ENCODE assay signal across 14 cellular contexts in the genomic region with DNA sequence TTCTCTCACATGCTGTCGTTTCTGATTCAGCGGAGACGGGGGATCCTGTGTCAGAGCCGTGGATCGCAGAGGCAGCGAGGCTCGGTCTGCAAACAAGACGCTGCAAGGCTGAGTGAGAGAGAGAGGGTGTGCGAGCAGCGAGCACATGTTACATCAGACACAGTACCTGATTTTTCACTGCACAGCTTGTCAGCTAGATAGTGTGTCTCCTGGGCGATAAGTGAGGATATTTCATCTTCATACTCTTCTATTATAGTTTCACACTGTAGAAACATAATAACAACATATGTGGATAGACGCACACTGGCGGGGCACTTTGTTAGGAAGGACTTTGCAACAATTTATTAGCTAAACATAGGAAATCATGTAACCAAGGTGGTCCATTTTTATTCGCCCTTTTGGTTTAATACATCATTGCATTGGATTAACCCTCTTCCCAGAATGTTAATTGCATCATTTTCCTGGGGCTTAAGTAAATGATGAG. TPM values are rescaled to one million over a fixed set of nuclear protein-coding genes. Genes with fewer than 3 reads are reported as not detected.
DNase-seq lines count a peak whose midpoint lies in the region; ATAC-seq, FAIRE-seq and TF ChIP-seq lines count a peak whose summit lies in the region.
"Had no signal": no experiment of that assay in that cellular context is flagged by ENCODE, and none has a peak within 500 bp of the region (broad histone marks: within the 10 kb centered on the region; RNA-seq: fewer than 3 reads in every experiment).

No MANE protein-coding gene starts in this region.

- H3K4me3 ChIP-seq in GM23338, result peak overlapping the region; percentile 12; the same call in 1 of the 2 replicates
- H3K4me3 ChIP-seq in kidney (ENCODE audit: low read length in 2 of 2), result no peak overlapping the region
- H3K4me3 ChIP-seq in trophoblast cell (ENCODE audit: low read depth, low read length), result no peak overlapping the region
- H3K4me3 ChIP-seq in ovary, result no peak overlapping the region
- H3K4me3 ChIP-seq: colonic mucosa, transverse colon had no signal

- TF ChIP-seq EP300 in ovary (IDR thresholded peaks at IDR 0.05), result no peak

- intact Hi-C loops in kidney (cut with DNase I) (no loop called here), ovary (cut with DNase I) (no loop called here)

- H4K12ac ChIP-seq in trophoblast cell (ENCODE audit: low read depth, low read length), result no peak overlapping the region

- H3K14ac ChIP-seq in trophoblast cell (ENCODE audit: low read length), result no peak overlapping the region

- no peaks in the 10 kb centered on the region for H3K79me1 ChIP-seq in trophoblast cell (ENCODE audit: low read length)

- no peak overlapping the region for H2BK12ac ChIP-seq in trophoblast cell (ENCODE audit: low read length)

- peaks cover 13% of the 10 kb centered on the region; the same call in 1 of the 2 replicates for H3F3A ChIP-seq in GM23338 (replicated peaks; ENCODE audit: low read depth)

- no peak overlapping the region for H4K8ac ChIP-seq in trophoblast cell (ENCODE audit: low read depth, low read length)

- no peak overlapping the region for H3K4me3 Mint-ChIP-seq in GM23338

- no peak overlapping the region for H4K91ac ChIP-seq in trophoblast cell (ENCODE audit: low read depth, low read length)

- H3K4me2 ChIP-seq in GM23338, result peak overlapping the region; percentile 49; the same call in 1 of the 2 replicates
- no peak overlapping the region for H3K4me2 ChIP-seq in trophoblast cell (ENCODE audit: low read length)

- H3K9ac ChIP-seq in kidney (ENCODE audit: low read length in 2 of 2) (no peak overlapping the region), trophoblast cell (ENCODE audit: low read length) (no peak overlapping the region)

- peaks cover 97% of the 10 kb centered on the region for H3K27me3 ChIP-seq in GM23338 (ENCODE audit: insufficient read depth)
- H3K27me3 ChIP-seq in trophoblast cell (ENCODE audit: insufficient read depth, low read length), result peaks cover 41% of the 10 kb centered on the region
- no peaks in the 10 kb centered on the region for H3K27me3 ChIP-seq in ovary

- no peak; the same call in 2 of the 3 replicates for ATAC-seq in GM23338

- H3K9me3 ChIP-seq in kidney (ENCODE audit: control insufficient read depth in 1 of 2, low read length in 2 of 2) (no peaks in the 10 kb centered on the region), trophoblast cell (ENCODE audit: insufficient read depth, low read depth, low read length) (no peaks in the 10 kb centered on the region), ovary (no peaks in the 10 kb centered on the region)
- H3K9me3 ChIP-seq: colonic mucosa, transverse colon had no signal

- H3K4ac ChIP-seq in trophoblast cell (ENCODE audit: low read depth, low read length), result no peak overlapping the region

- H4K20me1 ChIP-seq in GM23338 (replicated peaks; ENCODE audit: insufficient read depth), result peaks cover 11% of the 10 kb centered on the region

- no peak for FAIRE-seq in kidney (lab: Jason Lieb, UNC)

- H2BK5ac ChIP-seq in trophoblast cell (ENCODE audit: low read depth, low read length, poor library complexity), result no peak overlapping the region

- H2AK5ac ChIP-seq in trophoblast cell (ENCODE audit: low read length), result no peak overlapping the region

- TF ChIP-seq CTCF in GM23338 (conservative IDR thresholded peaks at IDR 0.05; ENCODE audit: low read depth in 2 of 2), result no peak
- TF ChIP-seq CTCF in kidney (IDR thresholded peaks at IDR 0.05; ENCODE audit: borderline replicate concordance, extremely low read depth, insufficient read depth), result no peak
- TF ChIP-seq CTCF in ovary (IDR thresholded peaks at IDR 0.05), result no peak

- no peak overlapping the region for H3K18ac ChIP-seq in trophoblast cell (ENCODE audit: low read length)

- peak; percentile 17 for DNase-seq in DMS153 (lab: John Stamatoyannopoulos, UW)
- DNase-seq in GM23338 (ENCODE audit: low spot score), result peak; percentile 70
- peak; percentile 90 for DNase-seq in SW480 (ENCODE audit: low spot score)
- peak; percentile 26 for DNase-seq in kidney
- DNase-seq in NCI-H1048 (lab: John Stamatoyannopoulos, UW), result no peak
- no peak for DNase-seq in trophoblast cell
- no peak for DNase-seq in anterior cingulate cortex (lab: John Stamatoyannopoulos, UW)
- DNase-seq in ovary, result no peak
- DNase-seq: activated CD4-positive, CD25-positive, alpha-beta regulatory T cell treated with anti-CD3 and anti-CD28 coated beads, Interleukin-2, amount 50 U/mL, for 72 hours; activated gamma-delta T cell treated with Interleukin-2 at 50 U/mL for 16 hours; colonic mucosa; NCI-H187 treated with DMSO at 0.1 percent for 48 hours; transverse colon had no signal

- WGBS in trophoblast cell (ENCODE audit: extremely low coverage, insufficient coverage, insufficient read length), result no CpG with 5 or more reads among the region's 14 CpGs
- 35 to 47% (median 46%) methylated on average over 14 of the region's 14 CpGs for WGBS in ovary, 3 donors

- H3K36me3 Mint-ChIP-seq in GM23338 (ENCODE audit: low read depth), result no peaks in the 10 kb centered on the region

- H3K27me3 Mint-ChIP-seq in GM23338 (ENCODE audit: insufficient read depth, low read depth, poor library complexity), result peaks cover 95% of the 10 kb centered on the region

- H3K27ac ChIP-seq in GM23338 (ENCODE audit: low read depth) (no peak overlapping the region), kidney (ENCODE audit: low read depth in 2 of 2, low read length in 2 of 2) (no peak overlapping the region), trophoblast cell (ENCODE audit: low read depth, low read length) (no peak overlapping the region), ovary (no peak overlapping the region)
- H3K27ac ChIP-seq: colonic mucosa, transverse colon had no signal

- no peak overlapping the region for H3K27ac Mint-ChIP-seq in GM23338

- H3K4me1 ChIP-seq in GM23338 (ENCODE audit: insufficient read depth) (peaks cover 38% of the 10 kb centered on the region), kidney (ENCODE audit: control insufficient read depth in 1 of 2, insufficient read depth in 1 of 2, low read depth in 1 of 2, low read length in 2 of 2) (peaks cover 0 to 4% of the 10 kb centered on the region in 2 donors), trophoblast cell (ENCODE audit: control insufficient read depth in 1 of 2, insufficient read depth in 2 of 2, low read length in 2 of 2) (peaks cover 5 to 8% of the 10 kb centered on the region in 2 experiments), ovary (ENCODE audit: insufficient read depth) (no peaks in the 10 kb centered on the region)
- H3K4me1 ChIP-seq: colonic mucosa had no signal

- no peak overlapping the region for H2BK120ac ChIP-seq in trophoblast cell (ENCODE audit: insufficient read depth, low read length, poor library complexity)

- TF ChIP-seq POLR2A in ovary (IDR thresholded peaks at IDR 0.05), result no peak

- no peak overlapping the region for H3K23ac ChIP-seq in trophoblast cell (ENCODE audit: low read length)

- H3K36me3 ChIP-seq in GM23338 (ENCODE audit: insufficient read depth), result no peaks in the 10 kb centered on the region
- no peaks in the 10 kb centered on the region for H3K36me3 ChIP-seq in kidney (ENCODE audit: control insufficient read depth in 1 of 2, insufficient read depth in 2 of 2, low read length in 2 of 2)
- H3K36me3 ChIP-seq in trophoblast cell (ENCODE audit: control insufficient read depth in 1 of 2, insufficient read depth in 2 of 2, low read length in 2 of 2), result no peaks in the 10 kb centered on the region
- H3K36me3 ChIP-seq in ovary, result no peaks in the 10 kb centered on the region
- H3K36me3 ChIP-seq: colonic mucosa, transverse colon had no signal

- H3K79me2 ChIP-seq in GM23338 (replicated peaks; ENCODE audit: insufficient read depth), result no peaks in the 10 kb centered on the region
- no peaks in the 10 kb centered on the region for H3K79me2 ChIP-seq in trophoblast cell (ENCODE audit: control insufficient read depth, insufficient read depth, low read length, poor library complexity)

- no peaks in the 10 kb centered on the region for H3K9me2 ChIP-seq in GM23338 (ENCODE audit: insufficient read depth)

- H3K4me1 Mint-ChIP-seq in GM23338, result peaks cover 39% of the 10 kb centered on the region

- H2AFZ ChIP-seq in GM23338 (no peak overlapping the region), trophoblast cell (ENCODE audit: insufficient read depth, low read length, poor library complexity) (no peak overlapping the region)

- H3K9me3 Mint-ChIP-seq in GM23338, result no peaks in the 10 kb centered on the region

TF ChIP-seq in GM23338, 12 proteins besides CTCF, POLR2A, EP300 and RAD21:
- TF ChIP-seq ZNF331 (CRISPR knock-in tag; IDR thresholded peaks at IDR 0.05; ENCODE audit: low read depth) (no peak), EZH2 (IDR thresholded peaks at IDR 0.05; ENCODE audit: low read depth, unreplicated experiment) (peak; percentile 4)
TF ChIP-seq in GM23338: peak in this region for 1.

RNA-seq across cellular contexts. Expression of gene CNPY1, which starts 39.5 kb away (rescaled TPM):
- 0.31 TPM in 1 of 2 replicates, not detected in the other for total RNA-seq in GM23338 (2014; rRNA removed; shearing (Covaris generic))
- polyA plus RNA-seq in GM23338 (2016; fragmentation: Nextera tagmentation; extraction: Ambion mirVana) (not detected in 2 replicates), kidney (ENCODE audit: insufficient read depth, low read depth, low replicate concordance) (not detected), ovary (under 1 TPM in 1 of 2 donors, not detected in 1; 0.05 TPM)
- total RNA-seq in kidney (not detected), ovary (not detected)
- polyA plus RNA-seq in trophoblast cell (2013), result not detected in 2 replicates
- total RNA-seq: colonic mucosa, liver, transverse colon had no signal
- polyA plus RNA-seq: liver had no signal

RNA-seq across cellular contexts. Expression of gene EN2, which starts 49.0 kb away (rescaled TPM):
- total RNA-seq in GM23338 (2014; rRNA removed; shearing (Covaris generic)), result not detected in 2 replicates
- polyA plus RNA-seq in GM23338 (2016; fragmentation: Nextera tagmentation; extraction: Ambion mirVana) (not detected in 2 replicates), kidney (ENCODE audit: insufficient read depth, low read depth, low replicate concordance) (not detected), ovary (under 1 TPM; 0.15 to 0.35 TPM)
- total RNA-seq in kidney (0.13 TPM), ovary (1 to 10 TPM in 3 of 7 donors, under 1 TPM in 3, not detected in 1; 0.57 to 1.8 (median 1.2) TPM)
- 0.07 and 0.08 TPM in 2 replicates for polyA plus RNA-seq in trophoblast cell (2013)
- total RNA-seq: colonic mucosa, transverse colon had no signal
- polyA plus RNA-seq: liver had no signal

Comparison
In these comparisons a context has a peak if more than half of its experiments do, and no peak if none do; other contexts are left out.
1. DNase-seq: peak in DMS153 (single experiment), GM23338 (single experiment), SW480 (single experiment) and kidney (single experiment); none in NCI-H1048 (single experiment), trophoblast cell (0 of 2), anterior cingulate cortex (0 of 58) and ovary (0 of 5).